ENCODE assay signal across 1 cellular context in genomic region chr7:141551080-141551772, GRCh38.
TF ChIP-seq lines count a peak whose summit lies in the region.

Gene AGK, plus strand, starts transcription at chr7:141551410. Its CDS starts 4,057 bp downstream, at chr7:141555467.

TF ChIP-seq in HepG2, 621 proteins besides CTCF, POLR2A, EP300 and RAD21 (continued from another document):
- TF ChIP-seq CERS6 (CRISPR knock-in tag; IDR thresholded peaks at IDR 0.05) (no peak), RORA (CRISPR knock-in tag; IDR thresholded peaks at IDR 0.05) (no peak), MIER2 (CRISPR knock-in tag; IDR thresholded peaks at IDR 0.05) (no peak), ZNF276 (CRISPR knock-in tag; IDR thresholded peaks at IDR 0.05; ENCODE audit: low read depth) (no peak), FOXK1 (CRISPR knock-in tag; IDR thresholded peaks at IDR 0.05; ENCODE audit: borderline replicate concordance, low read depth) (peak; percentile 67; the same call in 1 of the 2 replicates), PHF5A (CRISPR knock-in tag; IDR thresholded peaks at IDR 0.05; ENCODE audit: low read depth, unreplicated experiment) (no peak), ASH2L (IDR thresholded peaks at IDR 0.05; ENCODE audit: insufficient read length, low read depth, low read length) (peak; percentile 88), ZNF749 (CRISPR knock-in tag; IDR thresholded peaks at IDR 0.05; ENCODE audit: borderline replicate concordance) (peak; percentile 89; the same call in 1 of the 2 replicates), FOXA1 (IDR thresholded peaks at IDR 0.05) (no peak), FOXA1 (CRISPR knock-in tag; IDR thresholded peaks at IDR 0.05) (no peak), SMAD9 (CRISPR knock-in tag; IDR thresholded peaks at IDR 0.05) (no peak), POGZ (CRISPR knock-in tag; IDR thresholded peaks at IDR 0.05) (peak; percentile 100), TEAD2 (CRISPR knock-in tag; IDR thresholded peaks at IDR 0.05) (no peak), ZNF703 (CRISPR knock-in tag; IDR thresholded peaks at IDR 0.05; ENCODE audit: borderline replicate concordance) (0 out of 2 replicates have a peak, but pooled peaks have one; percentile 81), SIX1 (CRISPR knock-in tag; IDR thresholded peaks at IDR 0.05; ENCODE audit: borderline replicate concordance) (no peak), TRIM22 (IDR thresholded peaks at IDR 0.05) (no peak), ATF1 (CRISPR knock-in tag; IDR thresholded peaks at IDR 0.05) (no peak), SNRNP70 (IDR thresholded peaks at IDR 0.05; ENCODE audit: low read depth, low read length) (no peak), ZNF354B (CRISPR knock-in tag; IDR thresholded peaks at IDR 0.05) (no peak), NRL (CRISPR knock-in tag; IDR thresholded peaks at IDR 0.05; ENCODE audit: borderline replicate concordance) (peak; percentile 75), ZNF335 (CRISPR knock-in tag; IDR thresholded peaks at IDR 0.05) (no peak), EZH2 (conservative IDR thresholded peaks at IDR 0.05; ENCODE audit: low read depth, low read length) (no peak), KLF15 (CRISPR knock-in tag; IDR thresholded peaks at IDR 0.05; ENCODE audit: borderline replicate concordance) (no peak), ERF (CRISPR knock-in tag; IDR thresholded peaks at IDR 0.05) (peak; percentile 60), ZNF761 (CRISPR knock-in tag; conservative IDR thresholded peaks at IDR 0.05) (no peak; the same call in 1 of the 2 replicates), ZBTB34 (CRISPR knock-in tag; IDR thresholded peaks at IDR 0.05) (no peak), ZNF331 (CRISPR knock-in tag; IDR thresholded peaks at IDR 0.05) (peak; percentile 89; the same call in 1 of the 2 replicates), POLR2AphosphoS5 (IDR thresholded peaks at IDR 0.05; ENCODE audit: low read depth, low read length) (peak; percentile 88), GLI4 (CRISPR knock-in tag; IDR thresholded peaks at IDR 0.05; ENCODE audit: borderline replicate concordance) (no peak), TBP (CRISPR knock-in tag; IDR thresholded peaks at IDR 0.05) (no peak), ZNF101 (CRISPR knock-in tag; IDR thresholded peaks at IDR 0.05; ENCODE audit: borderline replicate concordance, low read depth) (no peak), JUND (CRISPR knock-in tag; IDR thresholded peaks at IDR 0.05) (no peak), ATF3 (CRISPR knock-in tag; IDR thresholded peaks at IDR 0.05) (peak; percentile 59), AGO1 (IDR thresholded peaks at IDR 0.05; ENCODE audit: low read depth, low read length, poor library complexity, severe bottlenecking) (no peak), KLF16 (CRISPR knock-in tag; IDR thresholded peaks at IDR 0.05) (peak; percentile 53 to 89; a peak in 2 of 4 replicates), DNMT1 (CRISPR knock-in tag; IDR thresholded peaks at IDR 0.05) (0 out of 2 replicates have a peak, but pooled peaks have one; percentile 69), ZNF816 (CRISPR knock-in tag; IDR thresholded peaks at IDR 0.05; ENCODE audit: borderline replicate concordance) (no peak), ZKSCAN5 (CRISPR knock-in tag; IDR thresholded peaks at IDR 0.05) (no peak), ZNF563 (CRISPR knock-in tag; IDR thresholded peaks at IDR 0.05) (peak; percentile 84), ZNF770 (CRISPR knock-in tag; IDR thresholded peaks at IDR 0.05) (peak; percentile 40; the same call in 1 of the 2 replicates), MEF2D (CRISPR knock-in tag; IDR thresholded peaks at IDR 0.05) (no peak), YEATS4 (CRISPR knock-in tag; IDR thresholded peaks at IDR 0.05; ENCODE audit: borderline replicate concordance) (peak; percentile 97), SMAD1 (CRISPR knock-in tag; IDR thresholded peaks at IDR 0.05; ENCODE audit: borderline replicate concordance, low read depth) (peak; percentile 63; the same call in 1 of the 2 replicates), ZSCAN21 (CRISPR knock-in tag; IDR thresholded peaks at IDR 0.05; ENCODE audit: borderline replicate concordance) (peak; percentile 76; the same call in 1 of the 2 replicates), BCLAF1 (IDR thresholded peaks at IDR 0.05) (no peak), ZNF619 (CRISPR knock-in tag; IDR thresholded peaks at IDR 0.05) (no peak; the same call in 1 of the 2 replicates), PAF1 (CRISPR knock-in tag; IDR thresholded peaks at IDR 0.05) (no peak), ZNF253 (CRISPR knock-in tag; IDR thresholded peaks at IDR 0.05; ENCODE audit: borderline replicate concordance) (peak; percentile 73; the same call in 1 of the 2 replicates), ZNF773 (CRISPR knock-in tag; IDR thresholded peaks at IDR 0.05; ENCODE audit: borderline replicate concordance) (no peak), ZBTB7B (CRISPR knock-in tag; IDR thresholded peaks at IDR 0.05) (peak; percentile 64; the same call in 1 of the 2 replicates), XRCC5 (optimal IDR thresholded peaks at IDR 0.05; ENCODE audit: low read length) (peak; percentile 86), MAFK (conservative IDR thresholded peaks at IDR 0.05 in 1 of 2, IDR thresholded peaks at IDR 0.05 in 1 of 2; ENCODE audit: low read length in 2 of 2) (no peak), ZNF589 (CRISPR knock-in tag; conservative IDR thresholded peaks at IDR 0.05) (peak; percentile 67; the same call in 1 of the 2 replicates)
